8 cellular contexts compared by ENCODE assay signal in genomic region chr5:138032572-138033274, GRCh38. TPM values are rescaled to one million over a fixed set of nuclear protein-coding genes. Genes with fewer than 3 reads are reported as not detected.
DNase-seq lines count a peak whose midpoint lies in the region; ATAC-seq and TF ChIP-seq lines count a peak whose summit lies in the region.

TSS of gene FAM13B (minus strand) at chr5:138033079. CDS start at chr5:138019111, 13,968 bp downstream.

- peak; percentile 92 for DNase-seq in GM12865 (ENCODE audit: low read depth)
- DNase-seq in NCI-H1105 treated with DMSO at 0.1 percent for 48 hours (lab: John Stamatoyannopoulos, UW) = peak; percentile 62
- peak; percentile 34 for DNase-seq in amniotic epithelial cell (ENCODE audit: low read depth)
- peak; percentile 89 for DNase-seq in left ventricle myocardium superior
- DNase-seq in aorta = peak; percentile 86 to 93

- peak within 1 kb of the TSS; percentile 94 for H3K27ac Mint-ChIP-seq in T-helper 1 cell treated with Interleukin-12 subunit alpha and Interleukin-12 subunit beta and Interleukin-4 antibody, amounts not matched to agents 30 μg/mL and 1 μg/mL, for 36 hours

- peaks cover 45% of the 10 kb centered on the region for H3K4me1 Mint-ChIP-seq in T-helper 1 cell treated with Interleukin-12 subunit alpha and Interleukin-12 subunit beta and Interleukin-4 antibody, amounts not matched to agents 30 μg/mL and 1 μg/mL, for 36 hours (ENCODE audit: low read depth)

- H3K27ac ChIP-seq in rectal smooth muscle tissue (ENCODE audit: low read depth, low read length) = peak within 1 kb of the TSS; percentile 99
- peak within 1 kb of the TSS; percentile 89 to 98 for H3K27ac ChIP-seq in aorta (ENCODE audit: low read depth in 1 of 2, low read length in 2 of 2)

- WGBS in aorta, 2 donors = 0 to 1% methylated on average over 65 to 76 of the region's 76 CpGs

- peak; percentile 64 for ATAC-seq in HG02642 (IDR thresholded peaks at IDR 0.05; ENCODE audit: poor library complexity, unreplicated experiment)
- peak; percentile 94 for ATAC-seq in left ventricle myocardium superior
- peak; percentile 96 for ATAC-seq in aorta (ENCODE audit: low FRiP score)

- H3K9ac ChIP-seq in rectal smooth muscle tissue (ENCODE audit: low read length) = peak within 1 kb of the TSS; percentile 94

- H3K27me3 Mint-ChIP-seq in T-helper 1 cell treated with Interleukin-12 subunit alpha and Interleukin-12 subunit beta and Interleukin-4 antibody, amounts not matched to agents 30 μg/mL and 1 μg/mL, for 36 hours (ENCODE audit: low read depth) = no peaks in the 10 kb centered on the region

- H3K27me3 ChIP-seq in rectal smooth muscle tissue (ENCODE audit: control insufficient read depth, insufficient read depth, low read length) = no peaks in the 10 kb centered on the region
- no peaks in the 10 kb centered on the region for H3K27me3 ChIP-seq in aorta (ENCODE audit: control insufficient read depth in 1 of 2, insufficient read depth in 2 of 2, low read length in 1 of 2)

- intact Hi-C loops in left ventricle myocardium superior (cut with micrococcal nuclease) = no loop called here
- intact Hi-C loops in aorta (cut with DNase I) = no loop called here

- H3K36me3 Mint-ChIP-seq in T-helper 1 cell treated with Interleukin-12 subunit alpha and Interleukin-12 subunit beta and Interleukin-4 antibody, amounts not matched to agents 30 μg/mL and 1 μg/mL, for 36 hours (ENCODE audit: low read depth) = peaks cover 8% of the 10 kb centered on the region

- H3K9me3 Mint-ChIP-seq in T-helper 1 cell treated with Interleukin-12 subunit alpha and Interleukin-12 subunit beta and Interleukin-4 antibody, amounts not matched to agents 30 μg/mL and 1 μg/mL, for 36 hours = no peaks in the 10 kb centered on the region

- peaks cover 10% of the 10 kb centered on the region for H3K4me1 ChIP-seq in rectal smooth muscle tissue (ENCODE audit: control insufficient read depth, insufficient read depth, low read length)
- peaks cover 0 to 3% of the 10 kb centered on the region in 2 donors for H3K4me1 ChIP-seq in aorta (ENCODE audit: control insufficient read depth in 1 of 2, insufficient read depth in 2 of 2, low read length in 2 of 2)

- no peaks in the 10 kb centered on the region for H3K36me3 ChIP-seq in rectal smooth muscle tissue (ENCODE audit: control insufficient read depth, insufficient read depth, low read length)
- no peaks in the 10 kb centered on the region for H3K36me3 ChIP-seq in aorta (ENCODE audit: control insufficient read depth in 1 of 2, insufficient read depth in 2 of 2, low read length in 1 of 2)

- no peak for TF ChIP-seq CTCF in GM12865 (IDR thresholded peaks at IDR 0.05; ENCODE audit: insufficient read depth, low read depth, low read length, missing control alignments)

- H3K9me3 ChIP-seq in aorta (ENCODE audit: control insufficient read depth, low read length) = no peaks in the 10 kb centered on the region

- peak within 1 kb of the TSS; percentile 93 for H3K4me3 Mint-ChIP-seq in T-helper 1 cell treated with Interleukin-12 subunit alpha and Interleukin-12 subunit beta and Interleukin-4 antibody, amounts not matched to agents 30 μg/mL and 1 μg/mL, for 36 hours

- H3K4me3 ChIP-seq in GM12865 (ENCODE audit: low read depth, low read length) = peak within 1 kb of the TSS; percentile 74
- peak within 1 kb of the TSS; percentile 84 for H3K4me3 ChIP-seq in rectal smooth muscle tissue (ENCODE audit: low read length)
- H3K4me3 ChIP-seq in aorta (ENCODE audit: low read length in 2 of 2) = peak within 1 kb of the TSS; percentile 76 to 96

RNA-seq across cellular contexts. Expression of gene FAM13B, which starts in this region (rescaled TPM):
- total RNA-seq in left ventricle myocardium superior (20.4 TPM), aorta (10 to 100 TPM; 66.5 to 69.0 TPM)
- polyA plus RNA-seq in aorta = 10 to 100 TPM; 26.0 to 29.6 TPM

Comparison
In these comparisons a context has a peak if more than half of its experiments do, and no peak if none do; other contexts are left out.
1. Peak in every context shown above with its lines: DNase-seq, ATAC-seq, H3K4me3 ChIP-seq and H3K27ac ChIP-seq.
2. DNase-seq: peak in every context shown above with its lines; median percentile 92 in GM12865; 90 in aorta; 89 in left ventricle myocardium superior; 62 in NCI-H1105 treated with DMSO at 0.1 percent for 48 hours; 34 in amniotic epithelial cell.